Comparison of ENCODE assay signal across 10 cellular contexts in genomic region chr6:13422601-13423247, GRCh38.
DNase-seq lines count a peak whose midpoint lies in the region; ATAC-seq, FAIRE-seq and TF ChIP-seq lines count a peak whose summit lies in the region.
"Had no signal": no experiment of that assay in that cellular context is flagged by ENCODE, and none has a peak within 500 bp of the region (broad histone marks: within the 10 kb centered on the region; RNA-seq: fewer than 3 reads in every experiment).

No MANE protein-coding gene starts in this region.

- TF ChIP-seq EP300 in HepG2 (IDR thresholded peaks at IDR 0.05; ENCODE audit: low read depth in 2 of 2, low read length in 2 of 2) = no peak
- no peak for TF ChIP-seq EP300 in HepG2 (CRISPR knock-in tag; IDR thresholded peaks at IDR 0.05; ENCODE audit: borderline replicate concordance)

- in situ Hi-C loops in HepG2 (cut with HindIII; ENCODE audit: extremely low pct_ligation_motif_present, low pct_unique_long_range_greater_than_20kb) = no loop called here

- peaks cover 66% of the 10 kb centered on the region for H3K4me1 Mint-ChIP-seq in nephron progenitor cell
- peaks cover 50% of the 10 kb centered on the region for H3K4me1 Mint-ChIP-seq in activated CD8-positive, alpha-beta T cell treated with anti-CD3 and anti-CD28 coated beads, Interleukin-2, amount 10 ng/mL, durations not matched to agents 7 days and 5 days (ENCODE audit: low read depth)

- CTCF ChIA-PET in HepG2 (lab: Yijun Ruan, JAX; ENCODE audit: low intra/inter-chr PET ratio, low total read pairs) = no interaction called here
- CTCF ChIA-PET in activated CD8-positive, alpha-beta T cell treated with anti-CD3 and anti-CD28 coated beads, Interleukin-2, amount 10 ng/mL, durations not matched to agents 7 days and 5 days (lab: Charles Lee) = interaction anchor here (1.8 kb wide), 1 partner anchor 39 kb away, joined by 3 read pairs; no protein-coding TSS in a partner anchor

- no peaks in the 10 kb centered on the region for H3K9me3 Mint-ChIP-seq in nephron progenitor cell
- no peaks in the 10 kb centered on the region for H3K9me3 Mint-ChIP-seq in activated CD8-positive, alpha-beta T cell treated with anti-CD3 and anti-CD28 coated beads, Interleukin-2, amount 10 ng/mL, durations not matched to agents 7 days and 5 days (ENCODE audit: insufficient read depth)

- H2AFZ ChIP-seq in HepG2 (ENCODE audit: low read length) = no peak overlapping the region

- H3K4me3 ChIP-seq in liver (ENCODE audit: low read depth in 1 of 3, low read length in 3 of 3) (no peak overlapping the region), HepG2 (replicated peaks in 1 of 3; ENCODE audit: insufficient read depth in 1 of 3, low read depth in 2 of 3, low read length in 3 of 3) (no peak overlapping the region), heart left ventricle (no peak overlapping the region)

- no peaks in the 10 kb centered on the region for H4K20me1 ChIP-seq in HepG2 (ENCODE audit: insufficient read depth, low read length)

- H3K36me3 Mint-ChIP-seq in nephron progenitor cell (ENCODE audit: low read depth) = no peaks in the 10 kb centered on the region
- peaks cover 9% of the 10 kb centered on the region for H3K36me3 Mint-ChIP-seq in activated CD8-positive, alpha-beta T cell treated with anti-CD3 and anti-CD28 coated beads, Interleukin-2, amount 10 ng/mL, durations not matched to agents 7 days and 5 days (ENCODE audit: low read depth)

- H3K27me3 Mint-ChIP-seq in nephron progenitor cell (ENCODE audit: low read depth, poor library complexity) = peaks cover 3% of the 10 kb centered on the region
- H3K27me3 Mint-ChIP-seq in activated CD8-positive, alpha-beta T cell treated with anti-CD3 and anti-CD28 coated beads, Interleukin-2, amount 10 ng/mL, durations not matched to agents 7 days and 5 days (ENCODE audit: low read depth) = peaks cover 2% of the 10 kb centered on the region

- TF ChIP-seq RAD21 in liver (IDR thresholded peaks at IDR 0.05) = no peak
- no peak for TF ChIP-seq RAD21 in HepG2 (CRISPR knock-in tag; IDR thresholded peaks at IDR 0.05)

- H3K36me3 ChIP-seq in liver (ENCODE audit: control insufficient read depth in 4 of 4, insufficient read depth in 3 of 4, low read depth in 1 of 4, low read length in 3 of 4) (no peaks in the 10 kb centered on the region), HepG2 (replicated peaks in 1 of 2; ENCODE audit: control insufficient read depth in 1 of 2, insufficient read depth in 2 of 2, low read length in 2 of 2) (no peaks in the 10 kb centered on the region), heart left ventricle (no peaks in the 10 kb centered on the region)

- no peak overlapping the region for H3K4me3 Mint-ChIP-seq in nephron progenitor cell
- no peak overlapping the region for H3K4me3 Mint-ChIP-seq in activated CD8-positive, alpha-beta T cell treated with anti-CD3 and anti-CD28 coated beads, Interleukin-2, amount 10 ng/mL, durations not matched to agents 7 days and 5 days

- DNase-seq in HepG2 (ENCODE audit: low spot score) (no peak), heart left ventricle (peak in 1 of 5 donors; percentile 39), nephron progenitor cell (no peak), UCSD-AML1 (lab: John Stamatoyannopoulos, UW; ENCODE audit: unreplicated experiment) (no peak), DMS153 treated with DMSO at 0.1 percent for 48 hours (lab: John Stamatoyannopoulos, UW; ENCODE audit: unreplicated experiment) (no peak)
- no peak for DNase-seq in activated CD8-positive, alpha-beta T cell treated with anti-CD3 and anti-CD28 coated beads, Interleukin-2, amount 10 ng/mL, durations not matched to agents 7 days and 5 days
- DNase-seq: activated effector memory CD4-positive, alpha-beta T cell treated with anti-CD3 and anti-CD28 coated beads, Interleukin-2, amount 50 U/mL, for 16 hours had no signal

- no peaks in the 10 kb centered on the region for H3K79me2 ChIP-seq in HepG2 (ENCODE audit: insufficient read depth, low read length)

- intact Hi-C loops in HepG2 (cut with micrococcal nuclease; ENCODE audit: unreplicated experiment) = no loop called here
- intact Hi-C loops in heart left ventricle (cut with DNase I) = loop anchor here in 3 of 10 donors (1.0 to 10.0 kb wide), 4 partner anchors 62 to 115 kb away; partner anchors contain the start of gene GFOD1 (in 3 of the 3)

- H3K4me1 ChIP-seq in liver (ENCODE audit: control insufficient read depth in 4 of 4, insufficient read depth in 4 of 4, low read length in 3 of 4) = peaks cover 11 to 30% (median 21%) of the 10 kb centered on the region in 4 donors
- peaks cover 20% of the 10 kb centered on the region for H3K4me1 ChIP-seq in HepG2 (ENCODE audit: insufficient read depth, low read length)
- H3K4me1 ChIP-seq in heart left ventricle = peaks cover 33 to 100% (median 92%) of the 10 kb centered on the region in 12 donors

- H3K4me2 ChIP-seq in HepG2 (ENCODE audit: low read depth, low read length) = no peak overlapping the region

- no peak for TF ChIP-seq CTCF in liver (IDR thresholded peaks at IDR 0.05; ENCODE audit: low read depth, low read length, missing input control)
- TF ChIP-seq CTCF in HepG2 (CRISPR knock-in tag; IDR thresholded peaks at IDR 0.05) = no peak
- TF ChIP-seq CTCF in heart left ventricle (IDR thresholded peaks at IDR 0.05) = no peak
- TF ChIP-seq CTCF in nephron progenitor cell (IDR thresholded peaks at IDR 0.05) = no peak

- WGBS in liver = 82% methylated on average over 7 of the region's 7 CpGs
- WGBS in HepG2 (ENCODE audit: low lambda C conversion rate) = 89% methylated on average over 7 of the region's 7 CpGs
- WGBS in heart left ventricle, 4 donors = 29 to 40% (median 33%) methylated on average over 7 of the region's 7 CpGs

- ATAC-seq in HepG2 (no peak), heart left ventricle (peak in 3 of 4 donors; percentile 32 to 46 (median 32)), GM19397 (IDR thresholded peaks at IDR 0.05; ENCODE audit: unreplicated experiment) (no peak)
- ATAC-seq in activated CD8-positive, alpha-beta T cell treated with anti-CD3 and anti-CD28 coated beads, Interleukin-2, amount 10 ng/mL, durations not matched to agents 7 days and 5 days = no peak

- TF ChIP-seq POLR2A in HepG2 (IDR thresholded peaks at IDR 0.05; ENCODE audit: insufficient read depth in 1 of 2, low read depth in 2 of 2, low read length in 2 of 2) (no peak), heart left ventricle (IDR thresholded peaks at IDR 0.05) (no peak)

- H3K9me3 ChIP-seq in liver (ENCODE audit: control insufficient read depth in 4 of 4, low read length in 3 of 4) = no peaks in the 10 kb centered on the region
- H3K9me3 ChIP-seq in HepG2 (ENCODE audit: low read length) = no peaks in the 10 kb centered on the region
- H3K9me3 ChIP-seq in heart left ventricle = no peaks in the 10 kb centered on the region

- BruUV-seq in HepG2 (replicated peaks; lab: Mats Ljungman, UMichigan) = no TSS peak

- no peak overlapping the region for H3K27ac ChIP-seq in liver (ENCODE audit: low read depth in 1 of 2, low read length in 2 of 2)
- no peak overlapping the region for H3K27ac ChIP-seq in HepG2 (ENCODE audit: extremely low read length, insufficient read depth, low read length)
- peak overlapping the region; percentile 1 to 88 (median 72) for H3K27ac ChIP-seq in heart left ventricle
- H3K27ac ChIP-seq: VCaP had no signal

- no peaks in the 10 kb centered on the region for H3K27me3 ChIP-seq in liver (ENCODE audit: control insufficient read depth in 4 of 4, insufficient read depth in 4 of 4, low read length in 3 of 4)
- H3K27me3 ChIP-seq in HepG2 (ENCODE audit: control insufficient read depth in 1 of 2, insufficient read depth in 2 of 2, low read length in 2 of 2) = no peaks in the 10 kb centered on the region
- H3K27me3 ChIP-seq in heart left ventricle = no peaks in the 10 kb centered on the region

- no peak for FAIRE-seq in HepG2 (lab: Jason Lieb, UNC)

- POLR2A ChIA-PET in HepG2 (lab: Yijun Ruan, JAX) = interaction anchor here (1.5 kb wide), 1 partner anchor 9 kb away, joined by 7 read pairs; no protein-coding TSS in a partner anchor
- POLR2A ChIA-PET in activated CD8-positive, alpha-beta T cell treated with anti-CD3 and anti-CD28 coated beads, Interleukin-2, amount 10 ng/mL, durations not matched to agents 7 days and 5 days (lab: Charles Lee) = no interaction called here

- H3K9ac ChIP-seq in liver (ENCODE audit: low read depth in 1 of 2, low read length in 2 of 2) (no peak overlapping the region), HepG2 (ENCODE audit: insufficient read depth, low read depth, low read length) (no peak overlapping the region)

- peak overlapping the region; percentile 9 for H3K27ac Mint-ChIP-seq in nephron progenitor cell
- H3K27ac Mint-ChIP-seq in activated CD8-positive, alpha-beta T cell treated with anti-CD3 and anti-CD28 coated beads, Interleukin-2, amount 10 ng/mL, durations not matched to agents 7 days and 5 days = no peak overlapping the region

TF ChIP-seq in liver, 16 proteins besides CTCF, POLR2A, EP300 and RAD21:
- TF ChIP-seq NR2F2 (IDR thresholded peaks at IDR 0.05) (peak; percentile 3), RXRA (IDR thresholded peaks at IDR 0.05) (no peak), HNF4A (conservative IDR thresholded peaks at IDR 0.05) (no peak), ATF3 (IDR thresholded peaks at IDR 0.05) (no peak)

TF ChIP-seq in HepG2, 621 proteins besides CTCF, POLR2A, EP300 and RAD21 (continues in another document):
- TF ChIP-seq XRCC5 (optimal IDR thresholded peaks at IDR 0.05; ENCODE audit: low read length) (no peak), NKX3-1 (CRISPR knock-in tag; IDR thresholded peaks at IDR 0.05) (no peak), ZKSCAN8 (CRISPR knock-in tag; IDR thresholded peaks at IDR 0.05; ENCODE audit: borderline replicate concordance) (no peak), MBNL3 (CRISPR knock-in tag; conservative IDR thresholded peaks at IDR 0.05) (no peak), ASH2L (IDR thresholded peaks at IDR 0.05; ENCODE audit: insufficient read length, low read depth, low read length) (no peak), HHEX (CRISPR knock-in tag; IDR thresholded peaks at IDR 0.05) (no peak), PHF21A (CRISPR knock-in tag; IDR thresholded peaks at IDR 0.05) (no peak), SP5 (CRISPR knock-in tag; IDR thresholded peaks at IDR 0.05; ENCODE audit: borderline replicate concordance, low read depth) (no peak), ZNF670 (CRISPR knock-in tag; IDR thresholded peaks at IDR 0.05; ENCODE audit: borderline replicate concordance) (no peak), TFAP4 (IDR thresholded peaks at IDR 0.05; ENCODE audit: borderline replicate concordance, low read depth) (no peak), PCBP1 (IDR thresholded peaks at IDR 0.05; ENCODE audit: borderline replicate concordance, low read depth, low read length) (no peak), SIN3A (IDR thresholded peaks at IDR 0.05; ENCODE audit: borderline replicate concordance, low read depth, low read length) (no peak), AGO2 (optimal IDR thresholded peaks at IDR 0.05; ENCODE audit: low read depth, low read length) (no peak)

Comparison
In these comparisons a context has a peak if more than half of its experiments do, and no peak if none do; other contexts are left out.
1. H3K27ac ChIP-seq: peak in heart left ventricle (12 of 12); none in liver (0 of 2) and HepG2 (single experiment).
2. ATAC-seq: peak in heart left ventricle (3 of 4); none in HepG2 (single experiment), GM19397 (single experiment) and activated CD8-positive, alpha-beta T cell treated with anti-CD3 and anti-CD28 coated beads, Interleukin-2, amount 10 ng/mL, durations not matched to agents 7 days and 5 days (single experiment).